ENCODE assay signal across 23 cellular contexts in the genomic region with DNA sequence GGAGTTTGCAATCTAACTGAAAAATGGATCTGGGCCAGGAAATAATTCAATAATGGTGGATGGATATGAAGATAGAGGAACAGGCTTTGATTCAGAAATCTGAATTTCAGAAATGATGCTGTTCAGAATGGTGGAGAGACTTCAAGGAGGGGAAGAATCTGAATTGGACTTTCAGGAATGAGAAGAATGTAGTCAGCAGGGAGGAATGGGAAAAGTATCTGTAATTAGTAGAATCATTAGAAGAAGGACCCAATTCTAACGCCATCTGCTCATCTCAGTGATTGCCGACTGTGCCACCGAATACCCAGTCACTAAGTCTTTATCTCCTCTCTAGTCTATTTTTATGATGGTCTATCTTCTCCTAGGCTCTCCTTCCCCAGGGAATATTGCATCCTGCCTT.
"Had no signal": no experiment of that assay in that cellular context is flagged by ENCODE, and none has a peak within 500 bp of the region (broad histone marks: within the 10 kb centered on the region; RNA-seq: fewer than 3 reads in every experiment).

No MANE protein-coding gene starts in this region.

- H3K4me3 Mint-ChIP-seq: activated CD4-positive, alpha-beta T cell treated with anti-CD3 and anti-CD28 coated beads, Interleukin-2, amount 10 ng/mL, durations not matched to agents 7 days and 5 days; activated CD8-positive, alpha-beta T cell treated with anti-CD3 and anti-CD28 coated beads, Interleukin-2, amount 10 ng/mL, durations not matched to agents 7 days and 5 days; activated naive CD8-positive, alpha-beta T cell treated with anti-CD3 and anti-CD28 coated beads, Interleukin-2, amount 50 U/mL, for 24 hours; activated T-helper 1 cell treated with anti-CD3 and anti-CD28 coated beads, Interleukin-12 subunit alpha, Interleukin-12 subunit beta, Interleukin-2, Interleukin-4 antibody, amounts not matched to agents 30 ng/mL and 10 ng/mL and 1 ng/mL, durations not matched to agents 14 hours and 24 hours and 36 hours; dendritic cell treated with granulocyte-macrophage colony-stimulating factor and Interleukin-4, amounts not matched to agents 40 ng/mL and 50 ng/mL, for 4 days; memory B cell; naive thymus-derived CD4-positive, alpha-beta T cell; stimulated activated naive B cell treated with anti-CD40 and anti-IgM and Interleukin-4, amounts not matched to agents 10 μg/mL and 1 μg/mL and 100 μg/mL, for 72 hours; type B pancreatic cell had no signal

- ATAC-seq: activated CD8-positive, alpha-beta T cell treated with anti-CD3 and anti-CD28 coated beads, Interleukin-2, amount 10 ng/mL, durations not matched to agents 7 days and 5 days; activated naive CD8-positive, alpha-beta T cell treated with anti-CD3 and anti-CD28 coated beads, Interleukin-2, amount 50 U/mL, for 24 hours; foreskin keratinocyte; left colon; naive thymus-derived CD4-positive, alpha-beta T cell; sciatic nerve; stimulated activated naive B cell treated with anti-CD40 and anti-IgM and Interleukin-4, amounts not matched to agents 10 μg/mL and 1 μg/mL and 100 μg/mL, for 72 hours had no signal

- H3K27me3 Mint-ChIP-seq: activated CD4-positive, alpha-beta T cell treated with anti-CD3 and anti-CD28 coated beads, Interleukin-2, amount 10 ng/mL, durations not matched to agents 7 days and 5 days; activated naive CD8-positive, alpha-beta T cell treated with anti-CD3 and anti-CD28 coated beads, Interleukin-2, amount 50 U/mL, for 24 hours; dendritic cell treated with granulocyte-macrophage colony-stimulating factor and Interleukin-4, amounts not matched to agents 40 ng/mL and 50 ng/mL, for 4 days; memory B cell; stimulated activated naive B cell treated with anti-CD40 and anti-IgM and Interleukin-4, amounts not matched to agents 10 μg/mL and 1 μg/mL and 100 μg/mL, for 72 hours had no signal

- H3K27me3 ChIP-seq: brain microvascular endothelial cell, foreskin keratinocyte, testis had no signal

- H3K9me3 ChIP-seq: testis had no signal

- H3K27ac Mint-ChIP-seq: activated CD4-positive, alpha-beta T cell treated with anti-CD3 and anti-CD28 coated beads, Interleukin-2, amount 10 ng/mL, durations not matched to agents 7 days and 5 days; activated CD8-positive, alpha-beta T cell treated with anti-CD3 and anti-CD28 coated beads, Interleukin-2, amount 10 ng/mL, durations not matched to agents 7 days and 5 days; activated naive CD8-positive, alpha-beta T cell treated with anti-CD3 and anti-CD28 coated beads, Interleukin-2, amount 50 U/mL, for 24 hours; activated T-helper 1 cell treated with anti-CD3 and anti-CD28 coated beads, Interleukin-12 subunit alpha, Interleukin-12 subunit beta, Interleukin-2, Interleukin-4 antibody, amounts not matched to agents 30 ng/mL and 10 ng/mL and 1 ng/mL, durations not matched to agents 14 hours and 24 hours and 36 hours; dendritic cell treated with granulocyte-macrophage colony-stimulating factor and Interleukin-4, amounts not matched to agents 40 ng/mL and 50 ng/mL, for 4 days; memory B cell; naive thymus-derived CD4-positive, alpha-beta T cell; stimulated activated naive B cell treated with anti-CD40 and anti-IgM and Interleukin-4, amounts not matched to agents 10 μg/mL and 1 μg/mL and 100 μg/mL, for 72 hours; type B pancreatic cell had no signal

- H3K4me1 Mint-ChIP-seq: activated CD4-positive, alpha-beta T cell treated with anti-CD3 and anti-CD28 coated beads, Interleukin-2, amount 10 ng/mL, durations not matched to agents 7 days and 5 days; activated naive CD8-positive, alpha-beta T cell treated with anti-CD3 and anti-CD28 coated beads, Interleukin-2, amount 50 U/mL, for 24 hours; memory B cell; naive thymus-derived CD4-positive, alpha-beta T cell; stimulated activated naive B cell treated with anti-CD40 and anti-IgM and Interleukin-4, amounts not matched to agents 10 μg/mL and 1 μg/mL and 100 μg/mL, for 72 hours had no signal

- H3K9me3 Mint-ChIP-seq: activated CD4-positive, alpha-beta T cell treated with anti-CD3 and anti-CD28 coated beads, Interleukin-2, amount 10 ng/mL, durations not matched to agents 7 days and 5 days; activated naive CD8-positive, alpha-beta T cell treated with anti-CD3 and anti-CD28 coated beads, Interleukin-2, amount 50 U/mL, for 24 hours; dendritic cell treated with granulocyte-macrophage colony-stimulating factor and Interleukin-4, amounts not matched to agents 40 ng/mL and 50 ng/mL, for 4 days; type B pancreatic cell had no signal

- H3K36me3 Mint-ChIP-seq: memory B cell; naive thymus-derived CD4-positive, alpha-beta T cell; stimulated activated naive B cell treated with anti-CD40 and anti-IgM and Interleukin-4, amounts not matched to agents 10 μg/mL and 1 μg/mL and 100 μg/mL, for 72 hours; type B pancreatic cell had no signal

- H3K36me3 ChIP-seq: brain microvascular endothelial cell had no signal

- H3K27ac ChIP-seq: brain microvascular endothelial cell, foreskin keratinocyte, VCaP had no signal

- H3K4me1 ChIP-seq: foreskin keratinocyte had no signal

- DNase-seq: activated CD4-positive, alpha-beta T cell treated with anti-CD3 and anti-CD28 coated beads, Interleukin-2, amount 10 ng/mL, durations not matched to agents 7 days and 5 days; activated CD4-positive, CD25-positive, alpha-beta regulatory T cell treated with anti-CD3 and anti-CD28 coated beads, Interleukin-2, amount 50 U/mL, for 72 hours; activated CD8-positive, alpha-beta T cell treated with anti-CD3 and anti-CD28 coated beads, Interleukin-2, amount 10 ng/mL, durations not matched to agents 7 days and 5 days; activated gamma-delta T cell; activated naive CD4-positive, alpha-beta T cell treated with anti-CD3 and anti-CD28 coated beads, Interleukin-2, amount 50 U/mL, for 16 hours; activated naive CD8-positive, alpha-beta T cell treated with anti-CD3 and anti-CD28 coated beads, Interleukin-2, amount 50 U/mL, for 24 hours; anterior cingulate cortex; brain microvascular endothelial cell; caudate nucleus; effector CD8-positive, alpha-beta T cell; foreskin keratinocyte; left colon; naive thymus-derived CD4-positive, alpha-beta T cell; stimulated activated CD4-positive, alpha-beta T cell treated with anti-CD3 and anti-CD28 coated beads, Interleukin-2, amount 100 ng/mL, for 48 hours; stimulated activated CD8-positive, alpha-beta memory T cell treated with anti-CD3 and anti-CD28 coated beads, Interleukin-4, amount 100 ng/mL, for 48 hours; stimulated activated naive B cell treated with anti-CD40 and anti-IgM and Interleukin-4, amounts not matched to agents 10 μg/mL and 1 μg/mL and 100 μg/mL, for 72 hours; testis had no signal

- H3K4me3 ChIP-seq: testis had no signal
